In genomic region chr9:23123048-23123632, GRCh38 we compare ENCODE assay signal across 8 cellular contexts.
DNase-seq lines count a peak whose midpoint lies in the region; ATAC-seq and TF ChIP-seq lines count a peak whose summit lies in the region.

No MANE protein-coding gene starts in this region.

- H3K9me2 ChIP-seq in PC-9 (ENCODE audit: insufficient read depth), result no peaks in the 10 kb centered on the region

- intact Hi-C loops in A673 (cut with micrococcal nuclease; ENCODE audit: unreplicated experiment) (no loop called here), PC-9 (cut with micrococcal nuclease; ENCODE audit: unreplicated experiment) (no loop called here)

- H3K27ac ChIP-seq in A673 (ENCODE audit: low read depth, low read length, poor library complexity, severe bottlenecking), result no peak overlapping the region
- H3K27ac ChIP-seq in PC-9, result no peak overlapping the region

- no peak overlapping the region for H3K4me2 ChIP-seq in PC-9

- no peaks in the 10 kb centered on the region for H3K4me1 ChIP-seq in A673 (ENCODE audit: insufficient read depth, low read length, poor library complexity, severe bottlenecking)
- H3K4me1 ChIP-seq in PC-9 (replicated peaks; ENCODE audit: insufficient read depth), result no peaks in the 10 kb centered on the region

- POLR2A ChIA-PET in A673 (lab: Charles Lee; ENCODE audit: low non-redundant PET) (no interaction called here), PC-9 (lab: Charles Lee; ENCODE audit: unreplicated experiment) (no interaction called here)

- H2AFZ ChIP-seq in PC-9, result no peak overlapping the region

- ATAC-seq in HG02970 (IDR thresholded peaks at IDR 0.05; ENCODE audit: low FRiP score, unreplicated experiment), result no peak

- BruUV-seq in A673 (replicated peaks; lab: Mats Ljungman, UMichigan) (no TSS peak), PC-9 (replicated peaks; lab: Mats Ljungman, UMichigan) (no TSS peak)

- TF ChIP-seq CTCF in A673 (conservative IDR thresholded peaks at IDR 0.05; ENCODE audit: low read depth, low read length) (peak; percentile 46), GM20000 (IDR thresholded peaks at IDR 0.05; ENCODE audit: extremely low read depth, missing control alignments) (peak; percentile 3), PC-9 (conservative IDR thresholded peaks at IDR 0.05) (peak; percentile 76), fibroblast of pulmonary artery (IDR thresholded peaks at IDR 0.05; ENCODE audit: low read length, missing control alignments) (peak; percentile 19)

- no peaks in the 10 kb centered on the region for H4K20me1 ChIP-seq in PC-9 (ENCODE audit: insufficient read depth)

- H3K27me3 ChIP-seq in A673 (replicated peaks; ENCODE audit: insufficient read depth, low read depth, low read length, poor library complexity) (no peaks in the 10 kb centered on the region), PC-9 (ENCODE audit: insufficient read depth, low read depth) (no peaks in the 10 kb centered on the region)

- no peaks in the 10 kb centered on the region for H3K79me2 ChIP-seq in PC-9 (ENCODE audit: low read depth)

- no peaks in the 10 kb centered on the region for H3K36me3 ChIP-seq in A673 (ENCODE audit: insufficient read depth, low read length, poor library complexity, severe bottlenecking)
- no peaks in the 10 kb centered on the region for H3K36me3 ChIP-seq in PC-9 (ENCODE audit: low read depth)

- no peaks in the 10 kb centered on the region for H3K9me3 ChIP-seq in A673 (ENCODE audit: low read depth, low read length, poor library complexity, severe bottlenecking)
- H3K9me3 ChIP-seq in PC-9 (ENCODE audit: insufficient read depth, low read depth), result no peaks in the 10 kb centered on the region

- H3F3A ChIP-seq in PC-9 (ENCODE audit: insufficient read depth, low read depth), result no peaks in the 10 kb centered on the region

- CTCF ChIA-PET in A673 (lab: Charles Lee) (no interaction called here), PC-9 (lab: Charles Lee) (no interaction called here)

- DNase-seq in A673 (ENCODE audit: low spot score) (peak; percentile 3), GM20000 (ENCODE audit: low spot score) (no peak), PC-9 (peak in 1 of 2 experiments; percentile 0), fibroblast of pulmonary artery (ENCODE audit: low read depth) (peak; percentile 3), retina (peak; percentile 53), NCI-H2107 treated with DMSO at 0.1 percent for 48 hours (lab: John Stamatoyannopoulos, UW; ENCODE audit: unreplicated experiment) (no peak)
- no peak for DNase-seq in activated naive CD4-positive, alpha-beta T cell (lab: John Stamatoyannopoulos, UW)

- H3K4me3 ChIP-seq in A673 (ENCODE audit: low read depth, low read length, poor library complexity, severe bottlenecking) (no peak overlapping the region), PC-9 (no peak overlapping the region), fibroblast of pulmonary artery (replicated peaks; ENCODE audit: low read depth, low read length) (no peak overlapping the region)

Comparison
In these comparisons a context has a peak if more than half of its experiments do, and no peak if none do; other contexts are left out.
1. DNase-seq: peak in A673 (single experiment), fibroblast of pulmonary artery (single experiment) and retina (single experiment); none in GM20000 (single experiment), activated naive CD4-positive, alpha-beta T cell (0 of 4) and NCI-H2107 treated with DMSO at 0.1 percent for 48 hours (single experiment).
2. CTCF ChIP-seq: peak in every context shown above with its lines; median percentile 76 in PC-9; 46 in A673; 19 in fibroblast of pulmonary artery; 3 in GM20000.